ENCODE assay signal across 14 cellular contexts in genomic region chr2:102488063-102488462, GRCh38. TPM values are rescaled to one million over a fixed set of nuclear protein-coding genes. Genes with fewer than 3 reads are reported as not detected.
DNase-seq lines count a peak whose midpoint lies in the region; ATAC-seq, FAIRE-seq and TF ChIP-seq lines count a peak whose summit lies in the region.
"Had no signal": no experiment of that assay in that cellular context is flagged by ENCODE, and none has a peak within 500 bp of the region (broad histone marks: within the 10 kb centered on the region; RNA-seq: fewer than 3 reads in every experiment).

No MANE protein-coding gene starts in this region.

- TF ChIP-seq CTCF in astrocyte (IDR thresholded peaks at IDR 0.05; ENCODE audit: insufficient read depth, low read depth, low read length) (no peak), hepatocyte (IDR thresholded peaks at IDR 0.05; ENCODE audit: poor library complexity) (no peak)

- H3K9me3 ChIP-seq in astrocyte (ENCODE audit: insufficient read depth, low read depth, low read length) (no peaks in the 10 kb centered on the region), hepatocyte (ENCODE audit: low read depth) (no peaks in the 10 kb centered on the region), HAP-1 (no peaks in the 10 kb centered on the region)

- no peaks in the 10 kb centered on the region for H3K79me2 ChIP-seq in astrocyte (ENCODE audit: insufficient read depth, low read length)
- H3K79me2 ChIP-seq in hepatocyte = no peaks in the 10 kb centered on the region

- no peaks in the 10 kb centered on the region for H3K36me3 ChIP-seq in astrocyte (ENCODE audit: insufficient read depth, low read length)
- no peaks in the 10 kb centered on the region for H3K36me3 ChIP-seq in hepatocyte (replicated peaks; ENCODE audit: insufficient read depth, low read depth)
- no peaks in the 10 kb centered on the region for H3K36me3 ChIP-seq in HAP-1 (replicated peaks)

- in situ Hi-C loops in HAP-1 (cut with MboI; ENCODE audit: low sequenced_read_pairs) = no loop called here

- H2AFZ ChIP-seq in astrocyte (ENCODE audit: low read depth, low read length) (peak overlapping the region; percentile 32), hepatocyte (no peak overlapping the region)

- H3K27ac Mint-ChIP-seq in astrocyte (ENCODE audit: unreplicated experiment) = peak overlapping the region; percentile 79
- H3K27ac Mint-ChIP-seq in activated naive CD8-positive, alpha-beta T cell treated with anti-CD3 and anti-CD28 coated beads for 36 hours = no peak overlapping the region
- H3K27ac Mint-ChIP-seq: activated naive CD8-positive, alpha-beta T cell treated with anti-CD3 and anti-CD28 coated beads, Interleukin-2, amount 10 ng/mL, durations not matched to agents 7 days and 5 days had no signal

- H3K4me1 Mint-ChIP-seq in astrocyte (ENCODE audit: low read depth, unreplicated experiment) = peaks cover 25% of the 10 kb centered on the region
- peaks cover 13% of the 10 kb centered on the region for H3K4me1 Mint-ChIP-seq in activated naive CD8-positive, alpha-beta T cell treated with anti-CD3 and anti-CD28 coated beads for 36 hours

- no peaks in the 10 kb centered on the region for H3K27me3 Mint-ChIP-seq in astrocyte (ENCODE audit: low read depth, unreplicated experiment)
- peaks cover 20% of the 10 kb centered on the region for H3K27me3 Mint-ChIP-seq in activated naive CD8-positive, alpha-beta T cell treated with anti-CD3 and anti-CD28 coated beads for 36 hours

- H3K4me3 ChIP-seq in astrocyte (ENCODE audit: insufficient read depth, low read depth, low read length) (no peak overlapping the region), hepatocyte (no peak overlapping the region), HAP-1 (no peak overlapping the region)

- H3K4me2 ChIP-seq in astrocyte (ENCODE audit: low read length) (peak overlapping the region; percentile 34), hepatocyte (no peak overlapping the region)

- H3K27me3 ChIP-seq in astrocyte (ENCODE audit: insufficient read depth, low read length) = no peaks in the 10 kb centered on the region
- H3K27me3 ChIP-seq in hepatocyte = no peaks in the 10 kb centered on the region
- no peaks in the 10 kb centered on the region for H3K27me3 ChIP-seq in HAP-1 (ENCODE audit: low read depth)

- H4K20me1 ChIP-seq in astrocyte (ENCODE audit: insufficient read depth, low read length) (no peaks in the 10 kb centered on the region), hepatocyte (ENCODE audit: insufficient read depth, poor library complexity, severe bottlenecking) (no peaks in the 10 kb centered on the region)

- no peak overlapping the region for H3K9ac ChIP-seq in astrocyte (ENCODE audit: low read length)

- FAIRE-seq in astrocyte (lab: Jason Lieb, UNC) = no peak

- WGBS in hepatocyte (ENCODE audit: low lambda C conversion rate, missing lambda C conversion rate) = 48% methylated on average over 5 of the region's 5 CpGs

- DNase-seq in HPDE6-E6E7 (ENCODE audit: extremely low spot score) = peak; percentile 81
- DNase-seq in astrocyte (ENCODE audit: low read depth) = peak; percentile 89
- DNase-seq in hepatocyte (ENCODE audit: low spot score) = peak; percentile 22
- peak; percentile 21 for DNase-seq in stromal cell of bone marrow (ENCODE audit: low read depth)
- no peak for DNase-seq in activated naive CD8-positive, alpha-beta T cell treated with anti-CD3 and anti-CD28 coated beads for 36 hours
- no peak for DNase-seq in HAP-1 (ENCODE audit: low spot score in 2 of 2)
- no peak for DNase-seq in NCI-H748 (lab: John Stamatoyannopoulos, UW; ENCODE audit: unreplicated experiment)
- DNase-seq: activated naive CD8-positive, alpha-beta T cell treated with anti-CD3 and anti-CD28 coated beads, Interleukin-2, amount 10 ng/mL, durations not matched to agents 7 days and 5 days; midbrain; stimulated activated CD4-positive, alpha-beta T cell treated with anti-CD3 and anti-CD28 coated beads, Interleukin-12 subunit alpha, Interleukin-12 subunit beta, amount 100 ng/mL, for 4 hours; stimulated activated naive CD4-positive, alpha-beta T cell treated with Interleukin-2 at 50 U/mL for 16 hours had no signal

- H3K27ac ChIP-seq in astrocyte (ENCODE audit: low read depth, low read length) (peak overlapping the region; percentile 56), hepatocyte (no peak overlapping the region)

- peaks cover 9% of the 10 kb centered on the region for H3K9me3 Mint-ChIP-seq in astrocyte (ENCODE audit: unreplicated experiment)
- peaks cover 3% of the 10 kb centered on the region for H3K9me3 Mint-ChIP-seq in activated naive CD8-positive, alpha-beta T cell treated with anti-CD3 and anti-CD28 coated beads for 36 hours
- H3K9me3 Mint-ChIP-seq: activated naive CD8-positive, alpha-beta T cell treated with anti-CD3 and anti-CD28 coated beads, Interleukin-2, amount 10 ng/mL, durations not matched to agents 7 days and 5 days had no signal

- no peaks in the 10 kb centered on the region for H3K4me1 ChIP-seq in astrocyte (ENCODE audit: insufficient read depth, low read length)
- H3K4me1 ChIP-seq in hepatocyte (ENCODE audit: insufficient read depth) = no peaks in the 10 kb centered on the region
- H3K4me1 ChIP-seq in HAP-1 = no peaks in the 10 kb centered on the region

- no peaks in the 10 kb centered on the region for H3K9me2 ChIP-seq in hepatocyte (replicated peaks; ENCODE audit: insufficient read depth)

- H3K4me3 Mint-ChIP-seq in astrocyte (ENCODE audit: unreplicated experiment) = peak overlapping the region; percentile 21
- no peak overlapping the region for H3K4me3 Mint-ChIP-seq in activated naive CD8-positive, alpha-beta T cell treated with anti-CD3 and anti-CD28 coated beads for 36 hours
- H3K4me3 Mint-ChIP-seq: activated naive CD8-positive, alpha-beta T cell treated with anti-CD3 and anti-CD28 coated beads, Interleukin-2, amount 10 ng/mL, durations not matched to agents 7 days and 5 days had no signal

- ATAC-seq in HG03108 (IDR thresholded peaks at IDR 0.05; ENCODE audit: unreplicated experiment) = no peak

- no peaks in the 10 kb centered on the region for H3K36me3 Mint-ChIP-seq in astrocyte (ENCODE audit: low read depth, unreplicated experiment)
- H3K36me3 Mint-ChIP-seq in activated naive CD8-positive, alpha-beta T cell treated with anti-CD3 and anti-CD28 coated beads for 36 hours = no peaks in the 10 kb centered on the region
- H3K36me3 Mint-ChIP-seq: activated naive CD8-positive, alpha-beta T cell treated with anti-CD3 and anti-CD28 coated beads, Interleukin-2, amount 10 ng/mL, durations not matched to agents 7 days and 5 days had no signal

RNA-seq across cellular contexts. Expression of gene SLC9A4, which starts 15.0 kb away (rescaled TPM):
- total RNA-seq in astrocyte (0.07 and 0.09 TPM in 2 replicates), hepatocyte (0.80 and 1.8 TPM in 2 replicates)
- 1.0 and 1.6 TPM in 2 replicates for polyA plus RNA-seq in hepatocyte
- not detected for total RNA-seq in activated naive CD8-positive, alpha-beta T cell treated with anti-CD3 and anti-CD28 coated beads for 36 hours
- total RNA-seq: G401, SK-MEL-5 had no signal

Comparison
In these comparisons a context has a peak if more than half of its experiments do, and no peak if none do; other contexts are left out.
1. DNase-seq: peak in HPDE6-E6E7 (single experiment), astrocyte (single experiment), hepatocyte (single experiment) and stromal cell of bone marrow (single experiment); none in activated naive CD8-positive, alpha-beta T cell treated with anti-CD3 and anti-CD28 coated beads for 36 hours (single experiment), HAP-1 (0 of 2) and NCI-H748 (single experiment).